In genomic region chr7:5421626-5422323, GRCh38 we compare ENCODE assay signal across 8 cellular contexts. TPM values are rescaled to one million over a fixed set of nuclear protein-coding genes. Genes with fewer than 3 reads are reported as not detected.
DNase-seq lines count a peak whose midpoint lies in the region; ATAC-seq and TF ChIP-seq lines count a peak whose summit lies in the region.

No MANE protein-coding gene starts in this region.

- peak overlapping the region; percentile 71 for H3K4me3 Mint-ChIP-seq in CD8-positive, alpha-beta T cell
- peak overlapping the region; percentile 84 for H3K4me3 Mint-ChIP-seq in natural killer cell

- H3K4me1 Mint-ChIP-seq in CD8-positive, alpha-beta T cell (ENCODE audit: low read depth) = peaks cover 51% of the 10 kb centered on the region
- peaks cover 22 to 58% of the 10 kb centered on the region in 2 donors for H3K4me1 Mint-ChIP-seq in natural killer cell

- H3K4me3 ChIP-seq in CD8-positive, alpha-beta T cell (ENCODE audit: low read depth, low read length) = peak overlapping the region; percentile 67
- H3K4me3 ChIP-seq in WI38 (ENCODE audit: low read depth, low read length) (peak overlapping the region; percentile 92), fibroblast of pulmonary artery (replicated peaks; ENCODE audit: low read depth, low read length) (peak overlapping the region; percentile 96)

- peaks cover 75% of the 10 kb centered on the region for H3K4me1 ChIP-seq in CD8-positive, alpha-beta T cell (ENCODE audit: insufficient read depth, low read length)

- peaks cover 65% of the 10 kb centered on the region for H3K27me3 Mint-ChIP-seq in CD8-positive, alpha-beta T cell (ENCODE audit: low read depth)
- H3K27me3 Mint-ChIP-seq in natural killer cell (ENCODE audit: low read depth in 2 of 2) = peaks cover 35 to 57% of the 10 kb centered on the region in 2 donors

- H3K36me3 Mint-ChIP-seq in CD8-positive, alpha-beta T cell = no peaks in the 10 kb centered on the region
- no peaks in the 10 kb centered on the region for H3K36me3 Mint-ChIP-seq in natural killer cell

- CTCF ChIA-PET in CD8-positive, alpha-beta T cell (lab: Charles Lee) = interaction anchor here (0.8 to 1.3 kb wide), 3 partner anchors 22 to 56 kb away, joined by 3 read pairs; no protein-coding TSS in a partner anchor

- no peak overlapping the region for H3K27ac Mint-ChIP-seq in CD8-positive, alpha-beta T cell
- peak overlapping the region in 1 of 2 donors; percentile 22 for H3K27ac Mint-ChIP-seq in natural killer cell

- H3K27me3 ChIP-seq in CD8-positive, alpha-beta T cell (ENCODE audit: insufficient read depth, low read length) = peaks cover 75% of the 10 kb centered on the region

- no peaks in the 10 kb centered on the region for H3K9me3 ChIP-seq in CD8-positive, alpha-beta T cell (ENCODE audit: low read length)

- H3K27ac ChIP-seq in CD8-positive, alpha-beta T cell (ENCODE audit: low read depth, low read length) = no peak overlapping the region

- intact Hi-C loops in CD8-positive, alpha-beta T cell (cut with DNase I, micrococcal nuclease) = loop anchor here (1.0 to 2.0 kb wide), 2 partner anchors 23 to 25 kb away; no protein-coding TSS in a partner anchor
- intact Hi-C loops in natural killer cell (cut with micrococcal nuclease) = no loop called here

- no peak for TF ChIP-seq CTCF in CD8-positive, alpha-beta T cell (IDR thresholded peaks at IDR 0.05)
- no peak for TF ChIP-seq CTCF in WI38 (IDR thresholded peaks at IDR 0.05; ENCODE audit: low read depth, low read length)
- TF ChIP-seq CTCF in fibroblast of pulmonary artery (IDR thresholded peaks at IDR 0.05; ENCODE audit: low read length, missing control alignments) = no peak
- no peak for TF ChIP-seq CTCF in natural killer cell (IDR thresholded peaks at IDR 0.05)

- POLR2A ChIA-PET in CD8-positive, alpha-beta T cell (lab: Charles Lee) = interaction anchor here (0.6 kb wide), 1 partner anchor 13 kb away, joined by 3 read pairs; no protein-coding TSS in a partner anchor

- no peak for ATAC-seq in CD8-positive, alpha-beta T cell
- ATAC-seq in natural killer cell (no peak), HG02981 (IDR thresholded peaks at IDR 0.05; ENCODE audit: unreplicated experiment) (no peak), HG03342 (IDR thresholded peaks at IDR 0.05; ENCODE audit: unreplicated experiment) (no peak)

- DNase-seq in CD8-positive, alpha-beta T cell = no peak
- DNase-seq in HS-5 (ENCODE audit: low read depth) (peak; percentile 65), fibroblast of pulmonary artery (ENCODE audit: low read depth) (peak; percentile 70), natural killer cell (no peak)
- no peak for DNase-seq in NK-92 treated with Interleukin-12 subunit alpha and Interleukin-12 subunit beta, amount 100 ng/mL, for 24 hours (lab: John Stamatoyannopoulos, UW)

- no peaks in the 10 kb centered on the region for H3K9me3 Mint-ChIP-seq in CD8-positive, alpha-beta T cell
- H3K9me3 Mint-ChIP-seq in natural killer cell = no peaks in the 10 kb centered on the region

- H3K36me3 ChIP-seq in CD8-positive, alpha-beta T cell (ENCODE audit: insufficient read depth, low read length) = no peaks in the 10 kb centered on the region

RNA-seq across cellular contexts. Expression of gene TNRC18, which starts 1.9 kb away (rescaled TPM):
- 100 to 1,000 TPM in 1 of 2 experiments, 10 to 100 TPM in 1; 87.0 to 107 TPM for total RNA-seq in CD8-positive, alpha-beta T cell
- total RNA-seq in natural killer cell = 100 to 1,000 TPM; 111 to 127 (median 124) TPM

Comparison
In these comparisons a context has a peak if more than half of its experiments do, and no peak if none do; other contexts are left out.
1. DNase-seq: peak in HS-5 (single experiment) and fibroblast of pulmonary artery (single experiment); none in CD8-positive, alpha-beta T cell (0 of 7), natural killer cell (single experiment) and NK-92 treated with Interleukin-12 subunit alpha and Interleukin-12 subunit beta, amount 100 ng/mL, for 24 hours (single experiment).
2. Peak in every context shown above with its lines, with median percentiles within 50 percentile points of each other: H3K4me3 ChIP-seq.